In genomic region chr1:45867697-45868346, GRCh38 we compare ENCODE assay signal across 2 cellular contexts.
TF ChIP-seq lines count a peak whose summit lies in the region.

No MANE protein-coding gene starts in this region.

TF ChIP-seq in A549, 52 proteins besides CTCF, POLR2A, EP300 and RAD21 (continued from another document):
- TF ChIP-seq NPAS2 (CRISPR knock-in tag; IDR thresholded peaks at IDR 0.05; ENCODE audit: borderline replicate concordance) (no peak), MAFK (IDR thresholded peaks at IDR 0.05; ENCODE audit: partially characterized antibody) (no peak), BHLHE40 (IDR thresholded peaks at IDR 0.05; ENCODE audit: low read depth, low read length) (no peak), RNF2 (IDR thresholded peaks at IDR 0.05; ENCODE audit: borderline replicate concordance, low read depth) (no peak), CBX8 (IDR thresholded peaks at IDR 0.05) (no peak)
TF ChIP-seq in A549: peak in this region for 0.

TF ChIP-seq in liver, 16 proteins besides CTCF, POLR2A, EP300 and RAD21 (continued from another document):
- TF ChIP-seq ZBTB33 (IDR thresholded peaks at IDR 0.05) (no peak), FOXA1 (IDR thresholded peaks at IDR 0.05) (no peak)
TF ChIP-seq in liver: peak in this region for 4.
